ENCODE assay signal across 8 cellular contexts in the genomic region with DNA sequence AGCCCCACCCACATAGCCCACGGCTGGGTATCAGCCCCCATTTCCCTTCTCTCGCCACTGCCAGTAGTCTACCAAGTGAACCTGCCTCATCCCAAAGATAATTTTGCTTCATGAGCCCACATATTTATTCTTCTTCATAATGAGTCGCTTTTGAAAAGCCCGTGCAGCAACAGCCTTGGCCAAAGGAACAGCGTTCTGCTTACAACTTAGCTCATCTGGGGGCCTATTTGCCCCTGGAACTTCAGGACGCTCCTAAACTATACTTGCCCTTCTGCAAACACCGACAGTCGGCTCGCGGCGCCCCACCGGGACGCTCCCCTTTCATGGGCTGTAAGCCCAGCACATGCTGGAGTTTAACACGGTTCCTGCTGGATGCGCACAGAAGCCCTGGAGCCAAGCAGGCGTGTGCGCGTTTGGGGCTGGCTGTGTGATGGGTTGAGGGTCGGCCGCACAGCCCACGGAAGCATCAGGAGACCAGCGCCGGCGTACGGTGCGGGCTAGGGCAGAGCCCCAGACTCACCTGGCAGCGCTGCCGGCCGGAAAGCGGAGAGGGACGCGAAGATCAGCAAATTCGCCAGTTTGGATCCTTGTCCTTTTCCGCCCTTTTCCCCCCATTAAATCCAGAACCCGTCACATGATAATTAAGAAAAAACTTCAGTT. TPM values are rescaled to one million over a fixed set of nuclear protein-coding genes. Genes with fewer than 3 reads are reported as not detected.
A peak's percentile ranks its signal among the peaks of the same experiment; 100 is the strongest.
DNase-seq lines count a peak whose midpoint lies in the region; ATAC-seq, FAIRE-seq and TF ChIP-seq lines count a peak whose summit lies in the region.

No MANE protein-coding gene starts in this region.

- H3K27me3 ChIP-seq in BE2C (no peaks in the 10 kb centered on the region), pancreas (no peaks in the 10 kb centered on the region)

- H3K4me3 Mint-ChIP-seq in T-cell: peak overlapping the region; percentile 94 to 99 (median 98)

- in situ Hi-C loops in GM18951 (cut with MboI; ENCODE audit: low sequenced_read_pairs, unreplicated experiment): no loop called here

- ATAC-seq in HG03060 (IDR thresholded peaks at IDR 0.05; ENCODE audit: low read depth, unreplicated experiment) (peak; percentile 6), T-cell (replicated peaks in 1 of 4) (peak; percentile 30 to 42 (median 38)), pancreas (peak; percentile 12 to 31 (median 22))

- no peak for TF ChIP-seq CTCF in BE2C (IDR thresholded peaks at IDR 0.05; ENCODE audit: low read depth, low read length)
- no peak for TF ChIP-seq CTCF in foreskin fibroblast (IDR thresholded peaks at IDR 0.05; ENCODE audit: low read depth, low read length)
- no peak for TF ChIP-seq CTCF in pancreas (IDR thresholded peaks at IDR 0.05)

- intact Hi-C loops in pancreas (cut with DNase I): no loop called here

- H3K4me1 Mint-ChIP-seq in T-cell: peaks cover 68 to 72% (median 71%) of the 10 kb centered on the region in 3 donors

- POLR2A ChIA-PET in T-cell (lab: Charles Lee): interaction anchor here in 1 of 2 donors (0.6 kb wide), 1 partner anchor 226 kb away, joined by 4 read pairs; no protein-coding TSS in a partner anchor

- no peaks in the 10 kb centered on the region for H3K27me3 Mint-ChIP-seq in T-cell

- FAIRE-seq in pancreas (lab: Jason Lieb, UNC): no peak

- peak overlapping the region; percentile 89 for H3K4me3 ChIP-seq in BE2C (ENCODE audit: low read depth, low read length)
- peak overlapping the region; percentile 95 to 99 for H3K4me3 ChIP-seq in foreskin fibroblast (ENCODE audit: low read depth in 1 of 2, low read length in 2 of 2)
- peak overlapping the region; percentile 57 to 79 (median 69) for H3K4me3 ChIP-seq in pancreas

- peak; percentile 56 for DNase-seq in BE2C
- peak in 3 of 34 experiments; percentile 4 to 35 (median 5) for DNase-seq in T-cell
- peak in 1 of 2 donors; percentile 57 for DNase-seq in foreskin fibroblast
- DNase-seq in pancreas: peak in 1 of 6 donors; percentile 64
- no peak for DNase-seq in DMS53 (lab: John Stamatoyannopoulos, UW)
- DNase-seq in NCI-H146 (lab: John Stamatoyannopoulos, UW): no peak

- H3K36me3 Mint-ChIP-seq in T-cell: peaks cover 10% of the 10 kb centered on the region

- CTCF ChIA-PET in T-cell (lab: Charles Lee): interaction anchor here in 1 of 2 donors (0.5 to 1.1 kb wide), 3 partner anchors 110 to 261 kb away, joined by 3 to 6 read pairs (median 4); a partner anchor contains a TSS

- H3K36me3 ChIP-seq in BE2C (no peaks in the 10 kb centered on the region; the same call in none of the 2 replicates), pancreas (no peaks in the 10 kb centered on the region)

- no peaks in the 10 kb centered on the region for H3K9me3 Mint-ChIP-seq in T-cell

- H3K27ac ChIP-seq in pancreas: peak overlapping the region; percentile 34 to 81 (median 60)

- no peaks in the 10 kb centered on the region; the same call in none of the 2 replicates for H3K4me1 ChIP-seq in BE2C
- peaks cover 0 to 17% (median 17%) of the 10 kb centered on the region in 3 donors for H3K4me1 ChIP-seq in pancreas

- no peaks in the 10 kb centered on the region for H3K9me3 ChIP-seq in BE2C
- H3K9me3 ChIP-seq in pancreas: no peaks in the 10 kb centered on the region

- TF ChIP-seq POLR2A in GM18951 (IDR thresholded peaks at IDR 0.05; ENCODE audit: extremely low read depth, insufficient read depth, insufficient read length): peak; percentile 41

- H3K27ac Mint-ChIP-seq in T-cell: peak overlapping the region; percentile 89 to 92

- WGBS in pancreas, 2 donors: 0% methylated on average over 35 of the region's 35 CpGs

RNA-seq across cellular contexts. Expression of a gene that starts 0.4 kb away (rescaled TPM):
- polyA plus RNA-seq in BE2C (2012; ENCODE audit: insufficient read depth, insufficient read length, low read depth): 9.2 TPM
- total RNA-seq in T-cell (10 to 100 TPM in 3 of 5 donors, 1 to 10 TPM in 2; 3.6 to 13.0 (median 10.6) TPM), pancreas (1 to 10 TPM; 6.2 to 8.6 (median 7.2) TPM)
- 10 to 100 TPM; 11.6 to 22.0 TPM for polyA plus RNA-seq in pancreas

RNA-seq across cellular contexts. Expression of a gene that starts 0.7 kb away (rescaled TPM):
- polyA plus RNA-seq in BE2C (2012; ENCODE audit: insufficient read depth, insufficient read length, low read depth): 6.5 TPM
- 10 to 100 TPM; 19.7 to 35.8 (median 28.0) TPM for total RNA-seq in T-cell
- 1 to 10 TPM; 3.3 to 7.3 (median 5.1) TPM for total RNA-seq in pancreas
- polyA plus RNA-seq in pancreas: 1 to 10 TPM; 4.1 to 8.8 TPM
